10 cellular contexts compared by ENCODE assay signal in the genomic region with DNA sequence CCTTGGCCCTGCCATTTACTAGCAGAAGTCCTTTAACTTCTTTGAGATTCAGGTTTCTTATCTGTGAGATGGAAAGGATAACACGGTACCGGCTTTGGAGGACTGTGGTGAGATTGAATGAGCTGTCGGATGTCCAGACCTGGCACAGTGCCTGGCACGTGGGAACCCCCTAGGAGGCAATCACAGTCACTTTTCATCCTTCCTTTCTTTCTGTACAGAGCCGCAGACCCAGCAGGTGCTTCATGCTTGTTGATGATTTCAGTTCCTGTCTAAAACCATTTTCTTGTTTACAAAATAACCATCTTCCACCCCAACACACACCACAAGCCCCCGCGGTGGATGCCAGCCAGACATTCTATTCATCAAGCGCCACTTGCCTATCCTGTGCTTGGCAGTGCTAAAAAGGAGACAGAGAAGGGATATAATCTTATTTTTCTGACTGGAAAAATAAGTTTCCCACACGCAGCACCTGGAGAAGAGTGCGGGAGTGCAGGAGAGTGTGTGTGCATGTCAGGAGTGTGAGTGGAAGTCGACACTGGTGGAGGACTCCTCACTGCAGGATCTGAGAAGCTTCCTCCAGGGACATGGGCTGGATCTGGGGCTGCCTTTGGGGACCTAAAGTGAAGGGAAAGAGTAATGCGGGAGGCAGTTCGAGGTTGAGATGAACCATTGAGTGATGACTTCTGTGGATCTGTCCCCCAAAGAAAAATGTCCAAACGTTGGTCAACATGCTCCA.
DNase-seq lines count a peak whose midpoint lies in the region; ATAC-seq, FAIRE-seq and TF ChIP-seq lines count a peak whose summit lies in the region.
"Had no signal": no experiment of that assay in that cellular context is flagged by ENCODE, and none has a peak within 500 bp of the region (broad histone marks: within the 10 kb centered on the region; RNA-seq: fewer than 3 reads in every experiment).

No MANE protein-coding gene starts in this region.

- H3K4me1 Mint-ChIP-seq in activated T-helper 2 cell treated with anti-CD3 and anti-CD28 coated beads, Interferon-gamma antibody, Interleukin-2, Interleukin-4, amounts not matched to agents 10 μg/mL and 5 μg/mL and 100 μg/mL, durations not matched to agents 14 hours and 24 hours and 36 hours (ENCODE audit: low read depth): peaks cover 57% of the 10 kb centered on the region

- POLR2A ChIA-PET in GM12878 (lab: Charles Lee): interaction anchor here (0.8 to 3.0 kb wide), 11 partner anchors 10 to 233 kb away, joined by 3 to 25 read pairs (median 5); a partner anchor contains a TSS

- peak overlapping the region; percentile 49 for H3K9ac ChIP-seq in GM12878 (ENCODE audit: control insufficient read depth, insufficient read depth, low read length)

- ATAC-seq in GM19455 (IDR thresholded peaks at IDR 0.05; ENCODE audit: unreplicated experiment) (peak; percentile 43), HG03280 (IDR thresholded peaks at IDR 0.05; ENCODE audit: unreplicated experiment) (peak; percentile 59), GM12878 (peak; percentile 72)

- no peak; the same call in 1 of the 2 replicates for TF ChIP-seq POLR2A in GM12878 (IDR thresholded peaks at IDR 0.05; ENCODE audit: low read depth, low read length)

- H4K20me1 ChIP-seq in GM12878 (ENCODE audit: control insufficient read depth, insufficient read depth): no peaks in the 10 kb centered on the region

- CTCF ChIA-PET in GM12878 (lab: Yijun Ruan, JAX): interaction anchor here (0.6 to 2.5 kb wide), 11 partner anchors 11 to 497 kb away, joined by 3 to 13 read pairs (median 4); no protein-coding TSS in a partner anchor

- no peak for TF ChIP-seq RAD21 in GM12878 (IDR thresholded peaks at IDR 0.05; ENCODE audit: insufficient read depth, low read depth, low read length)

- H3K4me2 ChIP-seq in GM12878 (ENCODE audit: control insufficient read depth, insufficient read depth): peak overlapping the region; percentile 70

- BruUV-seq in GM12878 (replicated peaks; lab: Mats Ljungman, UMichigan): TSS peak; percentile 70

- peaks cover 72% of the 10 kb centered on the region for H3K79me2 ChIP-seq in GM12878 (ENCODE audit: control insufficient read depth, insufficient read depth, low read length)

- SMC1A ChIA-PET in GM12878 (lab: Charles Lee; ENCODE audit: uncharacterized antibody, unreplicated experiment): interaction anchor here (0.6 to 4.6 kb wide), 12 partner anchors 9 to 167 kb away, joined by 3 to 68 read pairs (median 4); a partner anchor contains a TSS

- no peaks in the 10 kb centered on the region for H3K9me3 Mint-ChIP-seq in activated T-helper 2 cell treated with anti-CD3 and anti-CD28 coated beads, Interferon-gamma antibody, Interleukin-2, Interleukin-4, amounts not matched to agents 10 μg/mL and 5 μg/mL and 100 μg/mL, durations not matched to agents 14 hours and 24 hours and 36 hours

- RAD21 ChIA-PET in GM12878 (lab: Charles Lee; ENCODE audit: unreplicated experiment): interaction anchor here (0.9 to 3.5 kb wide), 15 partner anchors 10 to 83 kb away, joined by 3 to 46 read pairs (median 5); no protein-coding TSS in a partner anchor

- intact Hi-C loops in GM12878 (cut with micrococcal nuclease; ENCODE audit: unreplicated experiment): loop anchor here (1.0 to 2.0 kb wide), 2 partner anchors 16 to 85 kb away; a partner anchor contains a TSS
- intact Hi-C loops in activated T-helper 2 cell treated with anti-CD3 and anti-CD28 coated beads, Interferon-gamma antibody, Interleukin-2, Interleukin-4, amounts not matched to agents 10 μg/mL and 5 μg/mL and 100 μg/mL, durations not matched to agents 14 hours and 24 hours and 36 hours (cut with micrococcal nuclease): no loop called here

- WGBS in GM12878 (ENCODE audit: insufficient coverage, insufficient replicate concordance, low lambda C conversion rate, missing lambda C conversion rate): 2% methylated on average over 14 of the region's 14 CpGs

- no peak overlapping the region for H3K27ac Mint-ChIP-seq in activated T-helper 2 cell treated with anti-CD3 and anti-CD28 coated beads, Interferon-gamma antibody, Interleukin-2, Interleukin-4, amounts not matched to agents 10 μg/mL and 5 μg/mL and 100 μg/mL, durations not matched to agents 14 hours and 24 hours and 36 hours

- TF ChIP-seq CTCF in GM12864 (IDR thresholded peaks at IDR 0.05; ENCODE audit: low read depth, low read length, missing control alignments): no peak
- TF ChIP-seq CTCF in GM12878 (IDR thresholded peaks at IDR 0.05 in 2 of 3, conservative IDR thresholded peaks at IDR 0.05 in 1 of 3; ENCODE audit: control insufficient read depth in 2 of 3, extremely low read depth in 1 of 3, insufficient read depth in 1 of 3, low read depth in 3 of 3, low read length in 3 of 3): no peak

- H3K36me3 ChIP-seq in GM12878 (ENCODE audit: control insufficient read depth in 2 of 2, insufficient read depth in 2 of 2, low read length in 1 of 2): peaks cover 0 to 13% of the 10 kb centered on the region in 2 experiments; a peak in 1 of 4 replicates
- H3K36me3 ChIP-seq: cardiac muscle cell had no signal

- H3K27me3 ChIP-seq in GM12878 (replicated peaks in 1 of 2; ENCODE audit: control insufficient read depth in 2 of 2, insufficient read depth in 2 of 2, low read length in 1 of 2): no peaks in the 10 kb centered on the region
- H3K27me3 ChIP-seq: cardiac muscle cell had no signal

- FAIRE-seq in GM12878 (lab: Jason Lieb, UNC): peak; percentile 59

- in situ Hi-C loops in GM12878 (cut with MboI): no loop called here

- H3K4me3 ChIP-seq in GM12864 (ENCODE audit: low read depth, low read length) (no peak overlapping the region), GM12878 (peak overlapping the region; percentile 11; the same call in 1 of the 2 replicates)
- H3K4me3 ChIP-seq: cardiac muscle cell had no signal

- peaks cover 83% of the 10 kb centered on the region for H3K4me1 ChIP-seq in GM12878 (ENCODE audit: control insufficient read depth, insufficient read depth, low read length)

- DNase-seq in GM12864 (ENCODE audit: low read depth) (peak; percentile 74), GM12878 (ENCODE audit: low read depth, low spot score) (peak; percentile 93), AG08395 (ENCODE audit: low spot score) (no peak), NCI-H510A treated with DMSO at 0.1 percent for 48 hours (lab: John Stamatoyannopoulos, UW) (no peak)
- DNase-seq in activated effector memory CD4-positive, alpha-beta T cell treated with Interleukin-2 at 50 U/mL for 16 hours: no peak
- no peak for DNase-seq in activated T-helper 2 cell treated with anti-CD3 and anti-CD28 coated beads, Interferon-gamma antibody, Interleukin-2, Interleukin-4, amounts not matched to agents 10 μg/mL and 5 μg/mL and 100 μg/mL, durations not matched to agents 14 hours and 24 hours and 36 hours (ENCODE audit: low spot score)
- DNase-seq: SIG-M5 had no signal

- no peaks in the 10 kb centered on the region for H3K9me3 ChIP-seq in GM12878 (replicated peaks; ENCODE audit: control insufficient read depth, insufficient read depth, low read length)

- H3K27ac ChIP-seq in GM12878 (ENCODE audit: control insufficient read depth, insufficient read depth): peak overlapping the region; percentile 72
- H3K27ac ChIP-seq: cardiac muscle cell had no signal

- no peaks in the 10 kb centered on the region for H3K27me3 Mint-ChIP-seq in activated T-helper 2 cell treated with anti-CD3 and anti-CD28 coated beads, Interferon-gamma antibody, Interleukin-2, Interleukin-4, amounts not matched to agents 10 μg/mL and 5 μg/mL and 100 μg/mL, durations not matched to agents 14 hours and 24 hours and 36 hours (ENCODE audit: low read depth)

- peak; percentile 79 to 94 for TF ChIP-seq EP300 in GM12878 (IDR thresholded peaks at IDR 0.05; ENCODE audit: borderline replicate concordance in 1 of 2, control insufficient read depth in 1 of 2, low read depth in 2 of 2, low read length in 2 of 2)

- H3K4me3 Mint-ChIP-seq in activated T-helper 2 cell treated with anti-CD3 and anti-CD28 coated beads, Interferon-gamma antibody, Interleukin-2, Interleukin-4, amounts not matched to agents 10 μg/mL and 5 μg/mL and 100 μg/mL, durations not matched to agents 14 hours and 24 hours and 36 hours (ENCODE audit: low read depth): no peak overlapping the region

- H2AFZ ChIP-seq in GM12878 (ENCODE audit: control insufficient read depth, low read depth, low read length): no peak overlapping the region

- peaks cover 60% of the 10 kb centered on the region for H3K36me3 Mint-ChIP-seq in activated T-helper 2 cell treated with anti-CD3 and anti-CD28 coated beads, Interferon-gamma antibody, Interleukin-2, Interleukin-4, amounts not matched to agents 10 μg/mL and 5 μg/mL and 100 μg/mL, durations not matched to agents 14 hours and 24 hours and 36 hours (ENCODE audit: low read depth)

TF ChIP-seq in GM12878, 131 proteins besides CTCF, POLR2A, EP300 and RAD21 (continues in another document):
- TF ChIP-seq RAD51 (IDR thresholded peaks at IDR 0.05) (peak; percentile 26; the same call in 1 of the 2 replicates), RELA (IDR thresholded peaks at IDR 0.05; ENCODE audit: borderline replicate concordance, partially characterized antibody) (no peak), KDM1A (IDR thresholded peaks at IDR 0.05; ENCODE audit: borderline replicate concordance) (no peak), SMAD1 (IDR thresholded peaks at IDR 0.05; ENCODE audit: low read depth, partially characterized antibody) (peak; percentile 70), BMI1 (IDR thresholded peaks at IDR 0.05; ENCODE audit: borderline replicate concordance) (no peak), CBX3 (IDR thresholded peaks at IDR 0.05; ENCODE audit: borderline replicate concordance, low read depth) (no peak), CEBPB (IDR thresholded peaks at IDR 0.05; ENCODE audit: borderline replicate concordance in 1 of 2, low read depth in 2 of 2, low read length in 2 of 2) (peak in 1 of 2 experiments; percentile 68; a peak in 2 of 4 replicates), CREB1 (IDR thresholded peaks at IDR 0.05; ENCODE audit: low read depth) (peak; percentile 42; the same call in 1 of the 2 replicates), WRNIP1 (IDR thresholded peaks at IDR 0.05; ENCODE audit: borderline replicate concordance, low read depth, low read length) (no peak), RFX5 (IDR thresholded peaks at IDR 0.05; ENCODE audit: low read depth, low read length) (no peak), IKZF2 (IDR thresholded peaks at IDR 0.05) (peak; percentile 78 to 80), SMC3 (IDR thresholded peaks at IDR 0.05; ENCODE audit: borderline replicate concordance, low read length) (no peak), FOXM1 (IDR thresholded peaks at IDR 0.05; ENCODE audit: low read depth, low read length) (peak; percentile 60), LARP7 (IDR thresholded peaks at IDR 0.05) (no peak), CBFB (IDR thresholded peaks at IDR 0.05; ENCODE audit: low read depth) (no peak; the same call in 1 of the 2 replicates), SUZ12 (IDR thresholded peaks at IDR 0.05; ENCODE audit: unreplicated experiment) (no peak)
- TF ChIP-seq, protein P1, sequence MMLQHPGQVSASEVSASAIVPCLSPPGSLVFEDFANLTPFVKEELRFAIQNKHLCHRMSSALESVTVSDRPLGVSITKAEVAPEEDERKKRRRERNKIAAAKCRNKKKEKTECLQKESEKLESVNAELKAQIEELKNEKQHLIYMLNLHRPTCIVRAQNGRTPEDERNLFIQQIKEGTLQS (IDR thresholded peaks at IDR 0.05; ENCODE audit: borderline replicate concordance, extremely low read depth, low read depth, low read length): no peak

Comparison
In these comparisons a context has a peak if more than half of its experiments do, and no peak if none do; other contexts are left out.
1. DNase-seq: peak in GM12864 (single experiment) and GM12878 (single experiment); none in AG08395 (single experiment), activated effector memory CD4-positive, alpha-beta T cell treated with Interleukin-2 at 50 U/mL for 16 hours (single experiment), NCI-H510A treated with DMSO at 0.1 percent for 48 hours (single experiment) and activated T-helper 2 cell treated with anti-CD3 and anti-CD28 coated beads, Interferon-gamma antibody, Interleukin-2, Interleukin-4, amounts not matched to agents 10 μg/mL and 5 μg/mL and 100 μg/mL, durations not matched to agents 14 hours and 24 hours and 36 hours (single experiment).
2. Peak in every context shown above with its lines, with median percentiles within 50 percentile points of each other: ATAC-seq.